Comparison of ENCODE assay signal across 9 cellular contexts in genomic region chr3:120418446-120418845, GRCh38. TPM values are rescaled to one million over a fixed set of nuclear protein-coding genes. Genes with fewer than 3 reads are reported as not detected.
DNase-seq lines count a peak whose midpoint lies in the region; ATAC-seq, FAIRE-seq and TF ChIP-seq lines count a peak whose summit lies in the region.
"Had no signal": no experiment of that assay in that cellular context is flagged by ENCODE, and none has a peak within 500 bp of the region (broad histone marks: within the 10 kb centered on the region; RNA-seq: fewer than 3 reads in every experiment).

No MANE protein-coding gene starts in this region.

- WGBS in IMR-90 (ENCODE audit: extremely low coverage in 2 of 2, insufficient read length in 1 of 2), 2 experiments, result 100% methylated on average over 2 of the region's 7 CpGs; no CpG with 5 or more reads in 1 of the 2 experiments
- WGBS in adrenal gland, 4 donors, result 38 to 54% (median 44%) methylated on average over 7 of the region's 7 CpGs

- peak overlapping the region; percentile 24; the same call in 1 of the 2 replicates for H3K27ac ChIP-seq in IMR-90 (ENCODE audit: insufficient read depth, low read length)
- peak overlapping the region; percentile 74 to 93 (median 80) for H3K27ac ChIP-seq in adrenal gland
- H3K27ac ChIP-seq in keratinocyte (ENCODE audit: control insufficient read depth, insufficient read depth, low read length), result peak overlapping the region; percentile 15
- peak overlapping the region; percentile 49 for H3K27ac ChIP-seq in skeletal muscle tissue (ENCODE audit: low read depth, low read length)

- no peaks in the 10 kb centered on the region for H3K79me2 ChIP-seq in keratinocyte (ENCODE audit: control insufficient read depth, insufficient read depth, low read length)

- intact Hi-C loops in IMR-90 (cut with micrococcal nuclease) (no loop called here), adrenal gland (cut with DNase I) (loop anchor here (5.0 kb wide), 2 partner anchors 139 to 176 kb away; no protein-coding TSS in a partner anchor)

- no peak for FAIRE-seq in keratinocyte (lab: Jason Lieb, UNC)

- no peak overlapping the region; the same call in 1 of the 2 replicates for H3K56ac ChIP-seq in IMR-90 (ENCODE audit: extremely low read depth, insufficient read depth, low read length)

- TF ChIP-seq POLR2A in IMR-90 (IDR thresholded peaks at IDR 0.05; ENCODE audit: low read depth, low read length), result no peak
- TF ChIP-seq POLR2A in adrenal gland (IDR thresholded peaks at IDR 0.05), result no peak

- in situ Hi-C loops in IMR-90 (cut with MboI; ENCODE audit: low sequenced_read_pairs), result no loop called here

- H3K9ac ChIP-seq in IMR-90 (ENCODE audit: low read depth, low read length), result no peak overlapping the region
- peak overlapping the region; percentile 31 for H3K9ac ChIP-seq in keratinocyte (ENCODE audit: control insufficient read depth, extremely low read depth, insufficient read depth, low read length)
- H3K9ac ChIP-seq in skeletal muscle tissue (ENCODE audit: low read depth in 1 of 3, low read length in 3 of 3), result peak overlapping the region in 2 of 3 donors; percentile 20 to 65

- H4K20me1 ChIP-seq in IMR-90 (ENCODE audit: insufficient read depth, low read length), result peaks cover 74% of the 10 kb centered on the region
- no peaks in the 10 kb centered on the region for H4K20me1 ChIP-seq in keratinocyte (ENCODE audit: control insufficient read depth, extremely low read depth, insufficient read depth, low read length)

- dilution Hi-C loops in IMR-90 (cut with HindIII; ENCODE audit: low sequenced_read_pairs, unreplicated experiment) (no loop called here), keratinocyte (cut with MboI; ENCODE audit: extremely low pct_ligation_motif_present, low sequenced_read_pairs) (no loop called here)

- peak overlapping the region; percentile 16; the same call in 1 of the 2 replicates for H3K23ac ChIP-seq in IMR-90 (ENCODE audit: low read depth, low read length)

- H2AK9ac ChIP-seq in IMR-90 (replicated peaks; ENCODE audit: low read depth, low read length, poor library complexity), result peak overlapping the region; percentile 18

- peaks cover 48 to 73% of the 10 kb centered on the region in 2 experiments for H3K79me1 ChIP-seq in IMR-90 (ENCODE audit: low read depth in 1 of 2, low read length in 2 of 2)

- no peak for TF ChIP-seq RAD21 in IMR-90 (IDR thresholded peaks at IDR 0.05; ENCODE audit: low read length)

- H2BK5ac ChIP-seq in IMR-90 (ENCODE audit: low read depth, low read length, poor library complexity, severe bottlenecking), result peak overlapping the region; percentile 39

- ATAC-seq in IMR-90 (ENCODE audit: low read depth), result no peak
- ATAC-seq in GM18909 (IDR thresholded peaks at IDR 0.05; ENCODE audit: poor library complexity, unreplicated experiment), result no peak
- ATAC-seq in HG03460 (IDR thresholded peaks at IDR 0.05; ENCODE audit: unreplicated experiment), result no peak
- no peak for ATAC-seq in GM19324 (IDR thresholded peaks at IDR 0.05; ENCODE audit: low FRiP score, unreplicated experiment)

- no peak overlapping the region for H2AK5ac ChIP-seq in IMR-90 (ENCODE audit: low read depth, low read length)

- H3K4me2 ChIP-seq in IMR-90 (ENCODE audit: low read depth, low read length), result peak overlapping the region; percentile 2; the same call in 1 of the 2 replicates
- H3K4me2 ChIP-seq in keratinocyte (ENCODE audit: control insufficient read depth, extremely low read depth, insufficient read depth, low read depth, low read length), result peak overlapping the region; percentile 90

- no peak overlapping the region for H2BK15ac ChIP-seq in IMR-90 (ENCODE audit: low read depth, low read length)

- no peaks in the 10 kb centered on the region for H3K27me3 ChIP-seq in IMR-90 (ENCODE audit: control insufficient read depth, insufficient read depth, low read length)
- no peaks in the 10 kb centered on the region for H3K27me3 ChIP-seq in adrenal gland
- H3K27me3 ChIP-seq in keratinocyte (ENCODE audit: control insufficient read depth, extremely low read depth, insufficient read depth, low read length), result no peaks in the 10 kb centered on the region
- no peaks in the 10 kb centered on the region for H3K27me3 ChIP-seq in skeletal muscle tissue (ENCODE audit: control insufficient read depth in 3 of 3, insufficient read depth in 3 of 3, low read length in 3 of 3)

- no peak overlapping the region for H4K91ac ChIP-seq in IMR-90 (ENCODE audit: insufficient read depth, low read depth, low read length)

- no peak overlapping the region; the same call in 1 of the 2 replicates for H3K4ac ChIP-seq in IMR-90 (ENCODE audit: low read depth, low read length)

- no peak overlapping the region for H3K14ac ChIP-seq in IMR-90 (replicated peaks; ENCODE audit: low read depth, low read length)

- H4K5ac ChIP-seq in IMR-90 (ENCODE audit: low read depth, low read length), result no peak overlapping the region

- H3K9me3 ChIP-seq in IMR-90 (ENCODE audit: control insufficient read depth, insufficient read depth, low read length) (no peaks in the 10 kb centered on the region), adrenal gland (replicated peaks in 1 of 3) (no peaks in the 10 kb centered on the region), keratinocyte (ENCODE audit: control insufficient read depth, low read depth, low read length) (no peaks in the 10 kb centered on the region), skeletal muscle tissue (ENCODE audit: control insufficient read depth in 3 of 3, low read length in 3 of 3) (no peaks in the 10 kb centered on the region)

- peaks cover 23% of the 10 kb centered on the region for H3K9me1 ChIP-seq in IMR-90 (ENCODE audit: insufficient read depth, low read length)
- H3K9me1 ChIP-seq in keratinocyte (ENCODE audit: control insufficient read depth, extremely low read depth, insufficient read depth, low read length), result no peaks in the 10 kb centered on the region

- BruUV-seq in IMR-90 (replicated peaks; lab: Mats Ljungman, UMichigan), result no TSS peak

- H4K8ac ChIP-seq in IMR-90 (ENCODE audit: low read depth in 2 of 2, low read length in 2 of 2), result no peak overlapping the region

- H2AFZ ChIP-seq in IMR-90 (replicated peaks; ENCODE audit: low read length, poor library complexity), result peak overlapping the region; percentile 5
- H2AFZ ChIP-seq in keratinocyte (ENCODE audit: control insufficient read depth, low read length), result peak overlapping the region; percentile 56

- peaks cover 26% of the 10 kb centered on the region for H3K36me3 ChIP-seq in IMR-90 (ENCODE audit: control insufficient read depth, insufficient read depth, low read length)
- peaks cover 0 to 4% of the 10 kb centered on the region in 2 donors for H3K36me3 ChIP-seq in adrenal gland (replicated peaks in 1 of 2)
- no peaks in the 10 kb centered on the region for H3K36me3 ChIP-seq in keratinocyte (ENCODE audit: control insufficient read depth in 2 of 2, extremely low read depth in 1 of 2, insufficient read depth in 2 of 2, low read length in 2 of 2)
- peaks cover 0 to 3% (median 0%) of the 10 kb centered on the region in 3 donors for H3K36me3 ChIP-seq in skeletal muscle tissue (ENCODE audit: control insufficient read depth in 3 of 3, insufficient read depth in 3 of 3, low read length in 3 of 3)

- DNase-seq in IMR-90 (no peak), adrenal gland (no peak), keratinocyte (ENCODE audit: low read depth, low spot score) (no peak), HK-2 (ENCODE audit: unreplicated experiment) (no peak)
- DNase-seq: activated gamma-delta T cell had no signal

- H3K4me3 ChIP-seq in IMR-90 (ENCODE audit: insufficient read depth, low read depth, low read length), result no peak overlapping the region
- no peak overlapping the region for H3K4me3 ChIP-seq in adrenal gland
- no peak overlapping the region for H3K4me3 ChIP-seq in keratinocyte (ENCODE audit: control insufficient read depth in 2 of 3, extremely low read depth in 1 of 3, insufficient read depth in 2 of 3, low read depth in 1 of 3, low read length in 3 of 3)
- peak overlapping the region in 2 of 3 donors; percentile 5 to 41 for H3K4me3 ChIP-seq in skeletal muscle tissue (ENCODE audit: low read length in 3 of 3)

- H3K4me1 ChIP-seq in IMR-90 (ENCODE audit: control insufficient read depth, insufficient read depth, low read length) (peaks cover 31% of the 10 kb centered on the region), adrenal gland (replicated peaks in 1 of 2) (peaks cover 59 to 63% of the 10 kb centered on the region in 2 donors), keratinocyte (ENCODE audit: control insufficient read depth, extremely low read depth, insufficient read depth, low read length) (peaks cover 22% of the 10 kb centered on the region), skeletal muscle tissue (ENCODE audit: control insufficient read depth in 3 of 3, insufficient read depth in 3 of 3, low read length in 3 of 3) (peaks cover 24 to 42% (median 39%) of the 10 kb centered on the region in 3 donors)

- no peak for TF ChIP-seq CTCF in IMR-90 (conservative IDR thresholded peaks at IDR 0.05; ENCODE audit: low read depth, low read length)
- TF ChIP-seq CTCF in adrenal gland (IDR thresholded peaks at IDR 0.05), result no peak
- TF ChIP-seq CTCF in keratinocyte (optimal IDR thresholded peaks at IDR 0.05 in 1 of 3, IDR thresholded peaks at IDR 0.05 in 1 of 3, conservative IDR thresholded peaks at IDR 0.05 in 1 of 3; ENCODE audit: extremely low read depth in 1 of 3, insufficient read depth in 2 of 3, low read length in 3 of 3), result no peak

- CTCF ChIA-PET in IMR-90 (lab: Yijun Ruan, JAX), result interaction anchor here (1.1 to 4.6 kb wide), 9 partner anchors 9 to 174 kb away, joined by 3 to 25 read pairs (median 4); no protein-coding TSS in a partner anchor

- no peak overlapping the region for H3K18ac ChIP-seq in IMR-90 (ENCODE audit: low read depth, low read length)

- POLR2A ChIA-PET in IMR-90 (lab: Charles Lee; ENCODE audit: unreplicated experiment), result interaction anchor here (0.6 kb wide), 1 partner anchor 520 kb away, joined by 3 read pairs; no protein-coding TSS in a partner anchor

- no peak overlapping the region for H2BK20ac ChIP-seq in IMR-90 (ENCODE audit: low read depth, low read length)

- H2BK120ac ChIP-seq in IMR-90 (ENCODE audit: low read depth, low read length), result no peak overlapping the region

RNA-seq across cellular contexts. Expression of gene FSTL1, which starts 32.3 kb away (rescaled TPM):
- total RNA-seq in IMR-90 (2012; rRNA removed) (1,097 and 1,642 TPM in 2 replicates), adrenal gland (100 to 1,000 TPM; 295 to 625 (median 369) TPM), skeletal muscle tissue (377 TPM)
- polyA plus RNA-seq in IMR-90 (2012; rRNA removed) (864 and 916 TPM in 2 replicates), adrenal gland (100 to 1,000 TPM in 1 of 3 donors, 10 to 100 TPM in 2; 45.6 to 176 (median 64.2) TPM), keratinocyte (59.0 to 93.9 TPM (median 67.1 TPM) in 3 replicates)
- polyA plus RNA-seq in IMR-90 (2012; cell fraction: cytosol; rRNA removed), result 367 and 446 TPM in 2 replicates
- polyA plus RNA-seq in IMR-90 (2012; cell fraction: nucleus; rRNA removed; ENCODE audit: low replicate concordance), result 302 and 555 TPM in 2 replicates
- polyA plus RNA-seq in keratinocyte (2011; ENCODE audit: low read depth), result 5.4 TPM
- 29.1 and 39.5 TPM in 2 replicates for polyA plus RNA-seq in keratinocyte (2011; cell fraction: cytosol; rRNA removed)
- 75.1 and 87.2 TPM in 2 replicates for polyA plus RNA-seq in keratinocyte (2011; cell fraction: nucleus; rRNA removed)
- polyA plus RNA-seq in keratinocyte (2012; ENCODE audit: low replicate concordance), result 12.2 and 72.7 TPM in 2 replicates
- 82.5 to 110 TPM (median 97.8 TPM) in 3 replicates for polyA minus RNA-seq in keratinocyte
- polyA minus RNA-seq in keratinocyte (2011; cell fraction: cytosol; rRNA and poly(A)+ RNA removed), result 56.2 TPM
- polyA minus RNA-seq in keratinocyte (2011; cell fraction: nucleus; rRNA and poly(A)+ RNA removed), result 50.8 and 105 TPM in 2 replicates

Comparison
In these comparisons a context has a peak if more than half of its experiments do, and no peak if none do; other contexts are left out.
1. H3K27ac ChIP-seq: peak in every context shown above with its lines; median percentile 80 in adrenal gland; 49 in skeletal muscle tissue; 24 in IMR-90; 15 in keratinocyte.
2. H3K4me3 ChIP-seq: peak in skeletal muscle tissue (2 of 3); none in IMR-90 (single experiment), adrenal gland (0 of 4) and keratinocyte (0 of 3).